9 cellular contexts compared by ENCODE assay signal in genomic region chr1:21149430-21149861, GRCh38.
A peak's percentile ranks its signal among the peaks of the same experiment; 100 is the strongest.
DNase-seq lines count a peak whose midpoint lies in the region; ATAC-seq and TF ChIP-seq lines count a peak whose summit lies in the region.
"Had no signal": no experiment of that assay in that cellular context is flagged by ENCODE, and none has a peak within 500 bp of the region (broad histone marks: within the 10 kb centered on the region; RNA-seq: fewer than 3 reads in every experiment).

No MANE protein-coding gene starts in this region.

- POLR2A ChIA-PET in GM10248 (lab: Yijun Ruan, JAX) = no interaction called here

- H3K27me3 ChIP-seq in HUES48 (ENCODE audit: control insufficient read depth, insufficient read depth, low read length) (no peaks in the 10 kb centered on the region), stomach smooth muscle (ENCODE audit: control insufficient read depth in 1 of 2, insufficient read depth in 2 of 2, low read length in 2 of 2) (no peaks in the 10 kb centered on the region)

- H3K9me3 ChIP-seq in HUES48 (ENCODE audit: control insufficient read depth, insufficient read depth, low read length) = no peaks in the 10 kb centered on the region
- no peaks in the 10 kb centered on the region for H3K9me3 ChIP-seq in stomach smooth muscle (ENCODE audit: control insufficient read depth in 2 of 2, low read length in 2 of 2)

- H3K27ac ChIP-seq in HUES48 (ENCODE audit: low read depth, low read length) (peak overlapping the region; percentile 54), stomach smooth muscle (ENCODE audit: low read length) (peak overlapping the region; percentile 64)

- H3K36me3 ChIP-seq in HUES48 (ENCODE audit: control insufficient read depth, insufficient read depth, low read length) (peaks cover 16% of the 10 kb centered on the region), stomach smooth muscle (ENCODE audit: control insufficient read depth in 2 of 2, insufficient read depth in 2 of 2, low read length in 2 of 2) (no peaks in the 10 kb centered on the region)

- no peak for TF ChIP-seq CTCF in GM10248 (IDR thresholded peaks at IDR 0.05; ENCODE audit: control extremely low read depth, extremely low read depth, low read depth, missing control alignments)

- ATAC-seq in GM19463 (IDR thresholded peaks at IDR 0.05; ENCODE audit: unreplicated experiment) = no peak
- ATAC-seq: activated naive CD4-positive, alpha-beta T cell treated with anti-CD3 and anti-CD28 coated beads, Interleukin-2, amount 50 U/mL, for 72 hours had no signal

- DNase-seq in astrocyte of the hippocampus (ENCODE audit: low read depth, low spot score) (peak; percentile 75), hepatic stellate cell (ENCODE audit: low spot score) (peak; percentile 79), GM10248 (ENCODE audit: extremely low spot score) (no peak), NCI-H524 (lab: John Stamatoyannopoulos, UW) (no peak)
- no peak for DNase-seq in effector CD4-positive, alpha-beta T cell

- H3K4me3 ChIP-seq in HUES48 (ENCODE audit: low read depth, low read length) = no peak overlapping the region
- peak overlapping the region in 1 of 2 donors; percentile 47 for H3K4me3 ChIP-seq in stomach smooth muscle (ENCODE audit: low read length in 2 of 2)

- H3K9ac ChIP-seq in HUES48 (ENCODE audit: low read depth, low read length) (no peak overlapping the region), stomach smooth muscle (ENCODE audit: low read length in 2 of 2) (peak overlapping the region in 1 of 2 donors; percentile 30)

- H3K4me1 ChIP-seq in HUES48 (ENCODE audit: control insufficient read depth, insufficient read depth, low read length) (peaks cover 4% of the 10 kb centered on the region), stomach smooth muscle (ENCODE audit: control insufficient read depth, insufficient read depth, low read length) (peaks cover 15% of the 10 kb centered on the region)

- CTCF ChIA-PET in GM10248 (lab: Yijun Ruan, JAX) = no interaction called here

Comparison
In these comparisons a context has a peak if more than half of its experiments do, and no peak if none do; other contexts are left out.
1. DNase-seq: peak in astrocyte of the hippocampus (single experiment) and hepatic stellate cell (single experiment); none in GM10248 (single experiment), effector CD4-positive, alpha-beta T cell (single experiment) and NCI-H524 (0 of 2).